ENCODE assay signal across 13 cellular contexts in genomic region chr15:59294574-59294960, GRCh38.
DNase-seq lines count a peak whose midpoint lies in the region; ATAC-seq and TF ChIP-seq lines count a peak whose summit lies in the region.
"Had no signal": no experiment of that assay in that cellular context is flagged by ENCODE, and none has a peak within 500 bp of the region (broad histone marks: within the 10 kb centered on the region; RNA-seq: fewer than 3 reads in every experiment).

No MANE protein-coding gene starts in this region.

- H3K4me2 ChIP-seq in H9 (ENCODE audit: insufficient read depth, insufficient read length, low read length), result no peak overlapping the region

- H3K27ac Mint-ChIP-seq in H9, result peak overlapping the region in 2 of 3 experiments; percentile 46 to 87; a peak in 3 of 7 replicates
- no peak overlapping the region for H3K27ac Mint-ChIP-seq in activated T-helper 2 cell treated with anti-CD3 and anti-CD28 coated beads, Interferon-gamma antibody, Interleukin-2, Interleukin-4, amounts not matched to agents 10 μg/mL and 5 μg/mL and 100 μg/mL, durations not matched to agents 14 hours and 24 hours and 36 hours
- H3K27ac Mint-ChIP-seq: activated CD8-positive, alpha-beta memory T cell treated with anti-CD3 and anti-CD28 coated beads, Interleukin-2, amount 10 ng/mL, durations not matched to agents 7 days and 5 days had no signal

- H3K23me2 ChIP-seq in H9 (ENCODE audit: insufficient read length, low read depth, low read length, poor library complexity, severe bottlenecking), result no peaks in the 10 kb centered on the region

- H3K4me3 Mint-ChIP-seq in H9, result no peak overlapping the region
- no peak overlapping the region for H3K4me3 Mint-ChIP-seq in activated T-helper 2 cell treated with anti-CD3 and anti-CD28 coated beads, Interferon-gamma antibody, Interleukin-2, Interleukin-4, amounts not matched to agents 10 μg/mL and 5 μg/mL and 100 μg/mL, durations not matched to agents 14 hours and 24 hours and 36 hours (ENCODE audit: low read depth)
- H3K4me3 Mint-ChIP-seq: activated CD8-positive, alpha-beta memory T cell treated with anti-CD3 and anti-CD28 coated beads, Interleukin-2, amount 10 ng/mL, durations not matched to agents 7 days and 5 days had no signal

- no peaks in the 10 kb centered on the region for H4K20me1 ChIP-seq in H9 (ENCODE audit: control insufficient read depth, insufficient read depth, insufficient read length)

- H3K27me3 Mint-ChIP-seq in H9 (ENCODE audit: low read depth), result no peaks in the 10 kb centered on the region
- peaks cover 15% of the 10 kb centered on the region for H3K27me3 Mint-ChIP-seq in activated T-helper 2 cell treated with anti-CD3 and anti-CD28 coated beads, Interferon-gamma antibody, Interleukin-2, Interleukin-4, amounts not matched to agents 10 μg/mL and 5 μg/mL and 100 μg/mL, durations not matched to agents 14 hours and 24 hours and 36 hours (ENCODE audit: low read depth)

- no peaks in the 10 kb centered on the region for H3K79me2 ChIP-seq in H9 (ENCODE audit: insufficient read depth, low read length)

- no CpG with 5 or more reads among the region's 2 CpGs for WGBS in H9 (ENCODE audit: extremely low coverage, insufficient read length, low lambda C conversion rate)

- ATAC-seq in HG02642 (IDR thresholded peaks at IDR 0.05; ENCODE audit: poor library complexity, unreplicated experiment) (no peak), HG03354 (IDR thresholded peaks at IDR 0.05; ENCODE audit: poor library complexity, severe bottlenecking, unreplicated experiment) (no peak)
- ATAC-seq: activated CD8-positive, alpha-beta memory T cell treated with anti-CD3 and anti-CD28 coated beads, Interleukin-2, amount 10 ng/mL, durations not matched to agents 7 days and 5 days; upper lobe of right lung had no signal

- H3K4me1 ChIP-seq in H9 (ENCODE audit: insufficient read depth, low read length) (peaks cover 8% of the 10 kb centered on the region), ascending aorta (peaks cover 24 to 38% of the 10 kb centered on the region in 2 donors), subcutaneous abdominal adipose tissue (ENCODE audit: control insufficient read depth in 5 of 5, insufficient read depth in 5 of 5, low read length in 5 of 5) (peaks cover 4 to 61% (median 23%) of the 10 kb centered on the region in 5 donors)

- no peak overlapping the region for H3K9ac ChIP-seq in H9 (ENCODE audit: extremely low read depth, insufficient read length, low read length)
- H3K9ac ChIP-seq in subcutaneous abdominal adipose tissue (ENCODE audit: low read length in 5 of 5), result no peak overlapping the region

- no peak overlapping the region for H2AK5ac ChIP-seq in H9 (ENCODE audit: insufficient read length, low read length)

- no peaks in the 10 kb centered on the region for H3K9me3 ChIP-seq in H9 (ENCODE audit: control insufficient read depth, low read depth, low read length)
- H3K9me3 ChIP-seq in ascending aorta, result no peaks in the 10 kb centered on the region
- H3K9me3 ChIP-seq in subcutaneous abdominal adipose tissue (ENCODE audit: control insufficient read depth in 5 of 5, low read length in 5 of 5), result no peaks in the 10 kb centered on the region
- H3K9me3 ChIP-seq: upper lobe of right lung had no signal

- H3K4me3 ChIP-seq in ascending aorta (peak overlapping the region in 1 of 2 donors; percentile 18), subcutaneous abdominal adipose tissue (ENCODE audit: low read depth in 1 of 5, low read length in 5 of 5) (no peak overlapping the region)
- H3K4me3 ChIP-seq: upper lobe of right lung had no signal

- no peak overlapping the region for H2BK12ac ChIP-seq in H9 (ENCODE audit: insufficient read length, low read depth, low read length)

- no peak overlapping the region for H2BK15ac ChIP-seq in H9 (ENCODE audit: low read depth, low read length)

- no peak overlapping the region for H3K27ac ChIP-seq in H9 (ENCODE audit: insufficient read length, low read depth, low read length)
- peak overlapping the region; percentile 88 for H3K27ac ChIP-seq in ascending aorta
- peak overlapping the region; percentile 49 for H3K27ac ChIP-seq in subcutaneous abdominal adipose tissue (ENCODE audit: low read depth, low read length)
- H3K27ac ChIP-seq: upper lobe of right lung had no signal

- no peak overlapping the region for H2AFZ ChIP-seq in H9 (ENCODE audit: low read length)

- H3K4ac ChIP-seq in H9 (ENCODE audit: low read depth, low read length), result no peak overlapping the region

- H3K36me3 Mint-ChIP-seq in H9 (ENCODE audit: insufficient read depth in 1 of 3, low read depth in 3 of 3), result peaks cover 3 to 13% (median 3%) of the 10 kb centered on the region in 3 experiments; a peak in 5 of 7 replicates
- peaks cover 2% of the 10 kb centered on the region for H3K36me3 Mint-ChIP-seq in activated T-helper 2 cell treated with anti-CD3 and anti-CD28 coated beads, Interferon-gamma antibody, Interleukin-2, Interleukin-4, amounts not matched to agents 10 μg/mL and 5 μg/mL and 100 μg/mL, durations not matched to agents 14 hours and 24 hours and 36 hours (ENCODE audit: low read depth)

- H3K14ac ChIP-seq in H9 (ENCODE audit: insufficient read depth, low read length), result no peak overlapping the region; the same call in 1 of the 2 replicates

- H4K91ac ChIP-seq in H9 (ENCODE audit: insufficient read length, low read depth, low read length), result no peak overlapping the region

- H3K79me1 ChIP-seq in H9 (ENCODE audit: insufficient read depth, low read depth, low read length, poor library complexity, severe bottlenecking), result no peaks in the 10 kb centered on the region

- H3K27me3 ChIP-seq in H9 (ENCODE audit: insufficient read depth, low read length), result no peaks in the 10 kb centered on the region
- H3K27me3 ChIP-seq in ascending aorta, result no peaks in the 10 kb centered on the region
- H3K27me3 ChIP-seq in subcutaneous abdominal adipose tissue (ENCODE audit: control insufficient read depth in 5 of 5, insufficient read depth in 4 of 5, low read length in 5 of 5), result no peaks in the 10 kb centered on the region
- H3K27me3 ChIP-seq: upper lobe of right lung had no signal

- no peak overlapping the region for H4K8ac ChIP-seq in H9 (replicated peaks; ENCODE audit: insufficient read length, low read depth, low read length)

- H3K36me3 ChIP-seq in ascending aorta, result no peaks in the 10 kb centered on the region
- no peaks in the 10 kb centered on the region for H3K36me3 ChIP-seq in subcutaneous abdominal adipose tissue (ENCODE audit: control insufficient read depth in 5 of 5, insufficient read depth in 5 of 5, low read length in 5 of 5)
- H3K36me3 ChIP-seq: upper lobe of right lung had no signal

- H2BK120ac ChIP-seq in H9 (ENCODE audit: low read depth, low read length, poor library complexity, severe bottlenecking), result no peak overlapping the region

- no peak overlapping the region for H3T11ph ChIP-seq in H9 (ENCODE audit: low read length)

- H3K4me1 Mint-ChIP-seq in H9, result peaks cover 64 to 66% of the 10 kb centered on the region in 2 experiments
- H3K4me1 Mint-ChIP-seq in activated T-helper 2 cell treated with anti-CD3 and anti-CD28 coated beads, Interferon-gamma antibody, Interleukin-2, Interleukin-4, amounts not matched to agents 10 μg/mL and 5 μg/mL and 100 μg/mL, durations not matched to agents 14 hours and 24 hours and 36 hours (ENCODE audit: low read depth), result peaks cover 42% of the 10 kb centered on the region

- H4K5ac ChIP-seq in H9 (ENCODE audit: insufficient read length, low read depth, low read length), result no peak overlapping the region

- no peak for TF ChIP-seq CTCF in H9 (conservative IDR thresholded peaks at IDR 0.05)
- no peak for TF ChIP-seq CTCF in ascending aorta (IDR thresholded peaks at IDR 0.05)

- no peak overlapping the region for H2BK5ac ChIP-seq in H9 (ENCODE audit: insufficient read length, low read length)

- H2BK20ac ChIP-seq in H9 (ENCODE audit: low read depth, low read length, poor library complexity, severe bottlenecking), result no peak overlapping the region

- H3K18ac ChIP-seq in H9 (ENCODE audit: insufficient read length, low read depth, low read length), result no peak overlapping the region

- intact Hi-C loops in ascending aorta (cut with DNase I), result loop anchor here (5.0 to 10.0 kb wide), 3 partner anchors 127 to 310 kb away; partner anchors contain the start of genes FAM81A and RNF111
- intact Hi-C loops in activated T-helper 2 cell treated with anti-CD3 and anti-CD28 coated beads, Interferon-gamma antibody, Interleukin-2, Interleukin-4, amounts not matched to agents 10 μg/mL and 5 μg/mL and 100 μg/mL, durations not matched to agents 14 hours and 24 hours and 36 hours (cut with micrococcal nuclease), result loop anchor here (10.0 kb wide), 1 partner anchor 120 kb away; no protein-coding TSS in a partner anchor

- H3K56ac ChIP-seq in H9 (ENCODE audit: insufficient read length, low read depth, low read length), result no peak overlapping the region

- DNase-seq in H9 (no peak), ascending aorta (ENCODE audit: low spot score in 2 of 2) (no peak), islet precursor cell (peak; percentile 75), A172 (ENCODE audit: low spot score) (no peak)
- no peak for DNase-seq in activated T-helper 2 cell treated with anti-CD3 and anti-CD28 coated beads, Interferon-gamma antibody, Interleukin-2, Interleukin-4, amounts not matched to agents 10 μg/mL and 5 μg/mL and 100 μg/mL, durations not matched to agents 14 hours and 24 hours and 36 hours (ENCODE audit: low spot score)
- DNase-seq: activated CD8-positive, alpha-beta memory T cell treated with anti-CD3 and anti-CD28 coated beads, Interleukin-2, amount 10 ng/mL, durations not matched to agents 7 days and 5 days; amygdala; NCI-H146; NK-92 treated with Interleukin-12 subunit alpha and Interleukin-12 subunit beta, amount 100 ng/mL, for 24 hours; upper lobe of right lung had no signal

- no peak overlapping the region for H3K23ac ChIP-seq in H9 (ENCODE audit: insufficient read length, low read depth, low read length)

- H3K9me3 Mint-ChIP-seq in H9, result no peaks in the 10 kb centered on the region; a peak in 1 of 5 replicates
- H3K9me3 Mint-ChIP-seq in activated T-helper 2 cell treated with anti-CD3 and anti-CD28 coated beads, Interferon-gamma antibody, Interleukin-2, Interleukin-4, amounts not matched to agents 10 μg/mL and 5 μg/mL and 100 μg/mL, durations not matched to agents 14 hours and 24 hours and 36 hours, result no peaks in the 10 kb centered on the region
